ENCODE assay signal across 8 cellular contexts in genomic region chr12:121209629-121210572, GRCh38. TPM values are rescaled to one million over a fixed set of nuclear protein-coding genes. Genes with fewer than 3 reads are reported as not detected.
DNase-seq lines count a peak whose midpoint lies in the region; ATAC-seq and TF ChIP-seq lines count a peak whose summit lies in the region.

Gene P2RX4, plus strand, starts transcription at chr12:121210129. Its CDS starts 36 bp downstream, at chr12:121210165.

- no peaks in the 10 kb centered on the region for H3K27me3 ChIP-seq in KMS-11 (ENCODE audit: insufficient read depth, low read depth)
- no peaks in the 10 kb centered on the region for H3K27me3 ChIP-seq in neural cell (ENCODE audit: insufficient read depth, low read depth, low read length)
- no peaks in the 10 kb centered on the region for H3K27me3 ChIP-seq in stomach smooth muscle (ENCODE audit: control insufficient read depth in 1 of 2, insufficient read depth in 2 of 2, low read length in 2 of 2)

- no peaks in the 10 kb centered on the region for H4K20me1 ChIP-seq in KMS-11 (ENCODE audit: insufficient read depth)
- no peaks in the 10 kb centered on the region for H4K20me1 ChIP-seq in neural cell (ENCODE audit: insufficient read depth)

- H3K9me3 ChIP-seq in neural cell (ENCODE audit: low read length), result no peaks in the 10 kb centered on the region
- H3K9me3 ChIP-seq in stomach smooth muscle (ENCODE audit: control insufficient read depth in 2 of 2, low read length in 2 of 2), result no peaks in the 10 kb centered on the region

- TF ChIP-seq EP300 in neural cell (conservative IDR thresholded peaks at IDR 0.05; ENCODE audit: poor library complexity, severe bottlenecking), result peak; percentile 64

- H3F3A ChIP-seq in neural cell (ENCODE audit: insufficient read depth, low read length, poor library complexity, severe bottlenecking), result no peaks in the 10 kb centered on the region

- peaks cover 32% of the 10 kb centered on the region for H3K4me1 Mint-ChIP-seq in activated T-helper 2 cell treated with anti-CD3 and anti-CD28 coated beads, Interferon-gamma antibody, Interleukin-2, Interleukin-4, amounts not matched to agents 10 μg/mL and 5 μg/mL and 100 μg/mL, durations not matched to agents 14 hours and 24 hours and 36 hours (ENCODE audit: low read depth)

- H3K79me2 ChIP-seq in KMS-11 (ENCODE audit: insufficient read depth, low read depth) (peaks cover 20% of the 10 kb centered on the region; the same call in 1 of the 2 replicates), neural cell (replicated peaks; ENCODE audit: insufficient read depth, low read length) (no peaks in the 10 kb centered on the region)

- H3K36me3 Mint-ChIP-seq in activated T-helper 2 cell treated with anti-CD3 and anti-CD28 coated beads, Interferon-gamma antibody, Interleukin-2, Interleukin-4, amounts not matched to agents 10 μg/mL and 5 μg/mL and 100 μg/mL, durations not matched to agents 14 hours and 24 hours and 36 hours (ENCODE audit: low read depth), result peaks cover 17% of the 10 kb centered on the region

- peak within 1 kb of the TSS; percentile 97 for H3K27ac Mint-ChIP-seq in activated T-helper 2 cell treated with anti-CD3 and anti-CD28 coated beads, Interferon-gamma antibody, Interleukin-2, Interleukin-4, amounts not matched to agents 10 μg/mL and 5 μg/mL and 100 μg/mL, durations not matched to agents 14 hours and 24 hours and 36 hours

- intact Hi-C loops in activated T-helper 2 cell treated with anti-CD3 and anti-CD28 coated beads, Interferon-gamma antibody, Interleukin-2, Interleukin-4, amounts not matched to agents 10 μg/mL and 5 μg/mL and 100 μg/mL, durations not matched to agents 14 hours and 24 hours and 36 hours (cut with micrococcal nuclease), result loop anchor here (2.0 to 5.0 kb wide), 2 partner anchors 77 to 173 kb away; partner anchors contain the start of genes OASL and P2RX7

- H3K9me2 ChIP-seq in neural cell (ENCODE audit: insufficient read depth, low read length), result no peaks in the 10 kb centered on the region

- H3K4me3 ChIP-seq in KMS-11 (IDR thresholded peaks at IDR 0.05; ENCODE audit: insufficient read depth, low read depth, low read length) (no peak within 1 kb of the TSS), fibroblast of the aortic adventitia (ENCODE audit: low read depth, low read length) (peak within 1 kb of the TSS; percentile 72), neural cell (ENCODE audit: low read length) (peak within 1 kb of the TSS; percentile 73), stomach smooth muscle (ENCODE audit: low read length in 2 of 2) (peak within 1 kb of the TSS; percentile 63 to 82)

- TF ChIP-seq RAD21 in neural cell (conservative IDR thresholded peaks at IDR 0.05), result peak; percentile 31

- H3K4me1 ChIP-seq in KMS-11 (ENCODE audit: low read depth, poor library complexity, severe bottlenecking) (peaks cover 12% of the 10 kb centered on the region), stomach smooth muscle (ENCODE audit: control insufficient read depth, insufficient read depth, low read length) (peaks cover 15% of the 10 kb centered on the region)

- TF ChIP-seq CTCF in KMS-11 (conservative IDR thresholded peaks at IDR 0.05; ENCODE audit: low read depth, low read length) (no peak), fibroblast of the aortic adventitia (IDR thresholded peaks at IDR 0.05; ENCODE audit: insufficient read depth, low read length) (no peak), neural cell (IDR thresholded peaks at IDR 0.05; ENCODE audit: poor library complexity, severe bottlenecking) (peak; percentile 46)

- H3K9ac ChIP-seq in KMS-11 (peak within 1 kb of the TSS; percentile 84), neural cell (ENCODE audit: low read length) (peak within 1 kb of the TSS; percentile 78), stomach smooth muscle (ENCODE audit: low read length in 2 of 2) (peak within 1 kb of the TSS; percentile 77 to 82)

- peak within 1 kb of the TSS; percentile 95 for H3K4me3 Mint-ChIP-seq in activated T-helper 2 cell treated with anti-CD3 and anti-CD28 coated beads, Interferon-gamma antibody, Interleukin-2, Interleukin-4, amounts not matched to agents 10 μg/mL and 5 μg/mL and 100 μg/mL, durations not matched to agents 14 hours and 24 hours and 36 hours (ENCODE audit: low read depth)

- H3K27ac ChIP-seq in KMS-11 (peak within 1 kb of the TSS; percentile 73), neural cell (ENCODE audit: low read length) (peak within 1 kb of the TSS; percentile 60), stomach smooth muscle (ENCODE audit: low read length) (peak within 1 kb of the TSS; percentile 78)

- peak; percentile 91 for ATAC-seq in GM21723 (IDR thresholded peaks at IDR 0.05; ENCODE audit: unreplicated experiment)

- H3K27me3 Mint-ChIP-seq in activated T-helper 2 cell treated with anti-CD3 and anti-CD28 coated beads, Interferon-gamma antibody, Interleukin-2, Interleukin-4, amounts not matched to agents 10 μg/mL and 5 μg/mL and 100 μg/mL, durations not matched to agents 14 hours and 24 hours and 36 hours (ENCODE audit: low read depth), result no peaks in the 10 kb centered on the region

- H3K9me3 Mint-ChIP-seq in activated T-helper 2 cell treated with anti-CD3 and anti-CD28 coated beads, Interferon-gamma antibody, Interleukin-2, Interleukin-4, amounts not matched to agents 10 μg/mL and 5 μg/mL and 100 μg/mL, durations not matched to agents 14 hours and 24 hours and 36 hours, result no peaks in the 10 kb centered on the region

- H3K4me2 ChIP-seq in KMS-11 (peak within 1 kb of the TSS; percentile 64), neural cell (ENCODE audit: low read length) (peak within 1 kb of the TSS; percentile 46)

- DNase-seq in Daoy (ENCODE audit: low read depth) (peak; percentile 88), RPMI8226 (peak; percentile 90), fibroblast of the aortic adventitia (ENCODE audit: low read depth) (peak; percentile 59)
- DNase-seq in activated T-helper 2 cell treated with anti-CD3 and anti-CD28 coated beads, Interferon-gamma antibody, Interleukin-2, Interleukin-4, amounts not matched to agents 10 μg/mL and 5 μg/mL and 100 μg/mL, durations not matched to agents 14 hours and 24 hours and 36 hours (ENCODE audit: low spot score), result peak; percentile 85

- H3K36me3 ChIP-seq in KMS-11 (ENCODE audit: insufficient read depth) (no peaks in the 10 kb centered on the region), neural cell (ENCODE audit: insufficient read depth, low read length) (no peaks in the 10 kb centered on the region), stomach smooth muscle (ENCODE audit: control insufficient read depth in 2 of 2, insufficient read depth in 2 of 2, low read length in 2 of 2) (no peaks in the 10 kb centered on the region)

- H2AFZ ChIP-seq in KMS-11 (ENCODE audit: low read depth), result peak within 1 kb of the TSS; percentile 64
- H2AFZ ChIP-seq in neural cell (ENCODE audit: low read depth, low read length), result peak within 1 kb of the TSS; percentile 80

TF ChIP-seq in neural cell, 6 proteins besides CTCF, POLR2A, EP300 and RAD21:
- TF ChIP-seq SMC3 (conservative IDR thresholded peaks at IDR 0.05; ENCODE audit: poor library complexity) (peak; percentile 36), REST (IDR thresholded peaks at IDR 0.05; ENCODE audit: borderline replicate concordance) (no peak), EZH2 (IDR thresholded peaks at IDR 0.05; ENCODE audit: borderline replicate concordance, insufficient read depth, low read length, poor library complexity, severe bottlenecking) (no peak), TAF1 (IDR thresholded peaks at IDR 0.05; ENCODE audit: low read depth) (peak; percentile 66), POLR2AphosphoS5 (IDR thresholded peaks at IDR 0.05) (peak; percentile 83), MXI1 (conservative IDR thresholded peaks at IDR 0.05; ENCODE audit: poor library complexity, severe bottlenecking) (peak; percentile 83)

RNA-seq across cellular contexts. Expression of gene P2RX4, which starts in this region (rescaled TPM):
- 7.8 and 11.7 TPM in 2 replicates for total RNA-seq in Daoy (2014; rRNA removed; shearing (Covaris generic))
- 25.1 and 25.2 TPM in 2 replicates for total RNA-seq in activated T-helper 2 cell treated with anti-CD3 and anti-CD28 coated beads, Interferon-gamma antibody, Interleukin-2, Interleukin-4, amounts not matched to agents 10 μg/mL and 5 μg/mL and 100 μg/mL, durations not matched to agents 14 hours and 24 hours and 36 hours
- total RNA-seq in fibroblast of the aortic adventitia (ENCODE audit: low replicate concordance), result 2.7 and 9.1 TPM in 2 replicates
- 5.0 and 5.8 TPM in 2 replicates for polyA plus RNA-seq in neural cell
- 2.7 and 3.4 TPM in 2 replicates for polyA minus RNA-seq in neural cell
